Comparison of ENCODE assay signal across 21 cellular contexts in genomic region chr1:175543447-175543846, GRCh38.
"Had no signal": no experiment of that assay in that cellular context is flagged by ENCODE, and none has a peak within 500 bp of the region (broad histone marks: within the 10 kb centered on the region; RNA-seq: fewer than 3 reads in every experiment).

No MANE protein-coding gene starts in this region.

- H3K9me3 Mint-ChIP-seq: activated CD4-positive, alpha-beta memory T cell treated with anti-CD3 and anti-CD28 coated beads for 36 hours; activated CD4-positive, alpha-beta T cell treated with anti-CD3 and anti-CD28 coated beads, Interleukin-2, amount 10 ng/mL, durations not matched to agents 7 days and 5 days; activated naive CD4-positive, alpha-beta T cell treated with anti-CD3 and anti-CD28 coated beads for 36 hours; T-cell had no signal

- H3K4me3 Mint-ChIP-seq: activated CD4-positive, alpha-beta memory T cell treated with anti-CD3 and anti-CD28 coated beads for 36 hours; activated CD4-positive, alpha-beta T cell treated with anti-CD3 and anti-CD28 coated beads, Interleukin-2, amount 10 ng/mL, durations not matched to agents 7 days and 5 days; activated naive CD4-positive, alpha-beta T cell treated with anti-CD3 and anti-CD28 coated beads for 36 hours; activated naive CD8-positive, alpha-beta T cell; activated T-helper 17 cell treated with anti-CD3 and anti-CD28 coated beads, Interleukin-2, amount 50 U/mL, for 72 hours; T-cell had no signal

- DNase-seq: activated CD4-positive, alpha-beta memory T cell treated with anti-CD3 and anti-CD28 coated beads for 36 hours; activated CD4-positive, alpha-beta T cell treated with anti-CD3 and anti-CD28 coated beads, Interleukin-2, amount 10 ng/mL, durations not matched to agents 7 days and 5 days; activated CD4-positive, CD25-positive, alpha-beta regulatory T cell; activated CD8-positive, alpha-beta memory T cell treated with anti-CD3 and anti-CD28 coated beads for 24 hours; activated gamma-delta T cell; activated naive CD4-positive, alpha-beta T cell treated with anti-CD3 and anti-CD28 coated beads for 36 hours; activated T-cell treated with anti-CD3 and anti-CD28 coated beads for 4 hours; activated T-cell treated with anti-CD3 and anti-CD28 coated beads, Interleukin-2, amount 50 U/mL, for 48 hours; brain microvascular endothelial cell; MM.1S; NCI-H1048; NCI-H146; NCI-H187 treated with DMSO at 0.1 percent for 48 hours; NCI-H2081 treated with DMSO at 0.1 percent for 48 hours; NCI-H446; NCI-H524; PC-3; T-cell had no signal

- H3K36me3 Mint-ChIP-seq: activated CD4-positive, alpha-beta memory T cell treated with anti-CD3 and anti-CD28 coated beads for 36 hours; activated naive CD8-positive, alpha-beta T cell; T-cell had no signal

- ATAC-seq: activated T-helper 17 cell treated with anti-CD3 and anti-CD28 coated beads, Interleukin-2, amount 50 U/mL, for 72 hours; PC-3; Right ventricle myocardium inferior; T-cell had no signal

- H3K27ac Mint-ChIP-seq: activated CD4-positive, alpha-beta memory T cell treated with anti-CD3 and anti-CD28 coated beads for 36 hours; activated CD4-positive, alpha-beta T cell treated with anti-CD3 and anti-CD28 coated beads, Interleukin-2, amount 10 ng/mL, durations not matched to agents 7 days and 5 days; activated naive CD4-positive, alpha-beta T cell treated with anti-CD3 and anti-CD28 coated beads for 36 hours; activated naive CD8-positive, alpha-beta T cell; activated T-helper 17 cell treated with anti-CD3 and anti-CD28 coated beads, Interleukin-2, amount 50 U/mL, for 72 hours; T-cell had no signal

- H3K4me1 Mint-ChIP-seq: activated T-helper 17 cell treated with anti-CD3 and anti-CD28 coated beads, Interleukin-2, amount 50 U/mL, for 72 hours; T-cell had no signal
